10 cellular contexts compared by ENCODE assay signal in genomic region chr6:22657341-22657985, GRCh38.
A peak's percentile ranks its signal among the peaks of the same experiment; 100 is the strongest.
DNase-seq lines count a peak whose midpoint lies in the region; ATAC-seq and TF ChIP-seq lines count a peak whose summit lies in the region.
"Had no signal": no experiment of that assay in that cellular context is flagged by ENCODE, and none has a peak within 500 bp of the region (broad histone marks: within the 10 kb centered on the region; RNA-seq: fewer than 3 reads in every experiment).

No MANE protein-coding gene starts in this region.

- TF ChIP-seq CTCF in AG10803 (conservative IDR thresholded peaks at IDR 0.05; ENCODE audit: low read length), result no peak
- TF ChIP-seq CTCF in coronary artery (IDR thresholded peaks at IDR 0.05), result no peak

- intact Hi-C loops in head of caudate nucleus (cut with DNase I), result no loop called here

- H3K27ac ChIP-seq in coronary artery, result no peak overlapping the region
- H3K27ac ChIP-seq: neutrophil had no signal

- ATAC-seq in GM21423 (IDR thresholded peaks at IDR 0.05; ENCODE audit: unreplicated experiment), result peak; percentile 51
- ATAC-seq in GM21528 (IDR thresholded peaks at IDR 0.05; ENCODE audit: low FRiP score, unreplicated experiment), result no peak

- DNase-seq in AG10803 (ENCODE audit: low read depth) (peak; percentile 8), NCI-H526 treated with DMSO at 0.1 percent for 48 hours (lab: John Stamatoyannopoulos, UW) (peak; percentile 68), head of caudate nucleus (peak in 41 of 42 donors; percentile 40 to 89 (median 72)), dermis blood vessel endothelial cell (no peak), coronary artery (ENCODE audit: low spot score) (no peak), NCI-H345 (lab: John Stamatoyannopoulos, UW) (no peak)
- DNase-seq: central memory CD4-positive, alpha-beta T cell had no signal

- H3K4me3 ChIP-seq in AG10803 (ENCODE audit: low read length) (no peak overlapping the region), coronary artery (no peak overlapping the region)

Comparison
In these comparisons a context has a peak if more than half of its experiments do, and no peak if none do; other contexts are left out.
1. DNase-seq: peak in AG10803 (single experiment), NCI-H526 treated with DMSO at 0.1 percent for 48 hours (single experiment) and head of caudate nucleus (41 of 42); none in dermis blood vessel endothelial cell (single experiment), coronary artery (single experiment) and NCI-H345 (single experiment).